12 cellular contexts compared by ENCODE assay signal in genomic region chr15:96416218-96416933, GRCh38.
DNase-seq lines count a peak whose midpoint lies in the region; ATAC-seq, FAIRE-seq and TF ChIP-seq lines count a peak whose summit lies in the region.
"Had no signal": no experiment of that assay in that cellular context is flagged by ENCODE, and none has a peak within 500 bp of the region (broad histone marks: within the 10 kb centered on the region; RNA-seq: fewer than 3 reads in every experiment).

No MANE protein-coding gene starts in this region.

- no peaks in the 10 kb centered on the region for H3K79me2 ChIP-seq in keratinocyte (ENCODE audit: control insufficient read depth, insufficient read depth, low read length)

- no peaks in the 10 kb centered on the region for H3K36me3 ChIP-seq in ES-I3 (ENCODE audit: insufficient read depth, low read length)
- no peaks in the 10 kb centered on the region for H3K36me3 ChIP-seq in brain microvascular endothelial cell (replicated peaks)
- no peaks in the 10 kb centered on the region for H3K36me3 ChIP-seq in keratinocyte (ENCODE audit: control insufficient read depth in 2 of 2, extremely low read depth in 1 of 2, insufficient read depth in 2 of 2, low read length in 2 of 2)
- H3K36me3 ChIP-seq in gastrocnemius medialis, result no peaks in the 10 kb centered on the region

- H3K27me3 ChIP-seq in brain microvascular endothelial cell (replicated peaks) (peaks cover 31% of the 10 kb centered on the region), keratinocyte (ENCODE audit: control insufficient read depth, extremely low read depth, insufficient read depth, low read length) (peaks cover 73% of the 10 kb centered on the region), gastrocnemius medialis (peaks cover 87 to 89% (median 88%) of the 10 kb centered on the region in 3 donors)

- dilution Hi-C loops in keratinocyte (cut with MboI; ENCODE audit: extremely low pct_ligation_motif_present, low sequenced_read_pairs), result no loop called here

- H3K9me1 ChIP-seq in keratinocyte (ENCODE audit: control insufficient read depth, extremely low read depth, insufficient read depth, low read length), result no peaks in the 10 kb centered on the region

- H3K9ac ChIP-seq in ES-I3 (ENCODE audit: low read depth, low read length), result peak overlapping the region; percentile 41; the same call in 1 of the 2 replicates
- no peak overlapping the region for H3K9ac ChIP-seq in keratinocyte (ENCODE audit: control insufficient read depth, extremely low read depth, insufficient read depth, low read length)

- peak in 1 of 2 donors; percentile 14 for ATAC-seq in gastrocnemius medialis
- ATAC-seq in GM19324 (IDR thresholded peaks at IDR 0.05; ENCODE audit: low FRiP score, unreplicated experiment), result no peak
- no peak for ATAC-seq in HG03342 (IDR thresholded peaks at IDR 0.05; ENCODE audit: unreplicated experiment)

- no peaks in the 10 kb centered on the region for H4K20me1 ChIP-seq in keratinocyte (ENCODE audit: control insufficient read depth, extremely low read depth, insufficient read depth, low read length)

- no peak overlapping the region for H2AFZ ChIP-seq in keratinocyte (ENCODE audit: control insufficient read depth, low read length)

- peak overlapping the region; percentile 54 for H3K4me2 ChIP-seq in keratinocyte (ENCODE audit: control insufficient read depth, extremely low read depth, insufficient read depth, low read depth, low read length)

- peaks cover 15% of the 10 kb centered on the region for H3K4me1 ChIP-seq in ES-I3 (ENCODE audit: insufficient read depth, low read length)
- H3K4me1 ChIP-seq in keratinocyte (ENCODE audit: control insufficient read depth, extremely low read depth, insufficient read depth, low read length), result peaks cover 6% of the 10 kb centered on the region
- peaks cover 0 to 6% of the 10 kb centered on the region in 2 donors for H3K4me1 ChIP-seq in gastrocnemius medialis

- TF ChIP-seq POLR2A in gastrocnemius medialis (IDR thresholded peaks at IDR 0.05), result no peak

- in situ Hi-C loops in brain microvascular endothelial cell (cut with HindIII; ENCODE audit: low pct_ligation_motif_present, low sequenced_read_pairs), result no loop called here
- in situ Hi-C loops in gastrocnemius medialis (cut with MboI; ENCODE audit: low sequenced_read_pairs in 4 of 4), result no loop called here

- no peak for FAIRE-seq in keratinocyte (lab: Jason Lieb, UNC)

- TF ChIP-seq CTCF in brain microvascular endothelial cell (IDR thresholded peaks at IDR 0.05; ENCODE audit: low read depth, low read length, missing control alignments) (no peak), keratinocyte (optimal IDR thresholded peaks at IDR 0.05 in 1 of 3, IDR thresholded peaks at IDR 0.05 in 1 of 3, conservative IDR thresholded peaks at IDR 0.05 in 1 of 3; ENCODE audit: extremely low read depth in 1 of 3, insufficient read depth in 2 of 3, low read length in 3 of 3) (no peak), gastrocnemius medialis (IDR thresholded peaks at IDR 0.05 in 4 of 5, conservative IDR thresholded peaks at IDR 0.05 in 1 of 5) (no peak)

- DNase-seq in brain microvascular endothelial cell (no peak), keratinocyte (ENCODE audit: low read depth, low spot score) (no peak), gastrocnemius medialis (no peak), substantia nigra (lab: John Stamatoyannopoulos, UW) (no peak)
- no peak for DNase-seq in central memory CD4-positive, alpha-beta T cell
- DNase-seq: activated CD8-positive, alpha-beta memory T cell treated with anti-CD3 and anti-CD28 coated beads for 24 hours; activated naive CD8-positive, alpha-beta T cell treated with anti-CD3 and anti-CD28 coated beads for 36 hours; CD8-positive, alpha-beta memory T cell; NCI-H1048 had no signal

- intact Hi-C loops in gastrocnemius medialis (cut with DNase I; ENCODE audit: low total_unique reads), result no loop called here

- H3K9me3 ChIP-seq in ES-I3 (ENCODE audit: control insufficient read depth, insufficient read depth, low read length) (no peaks in the 10 kb centered on the region), keratinocyte (ENCODE audit: control insufficient read depth, low read depth, low read length) (no peaks in the 10 kb centered on the region), gastrocnemius medialis (no peaks in the 10 kb centered on the region)

- H3K4me3 ChIP-seq in brain microvascular endothelial cell (ENCODE audit: low read depth, low read length) (peak overlapping the region; percentile 46), keratinocyte (ENCODE audit: control insufficient read depth in 2 of 3, extremely low read depth in 1 of 3, insufficient read depth in 2 of 3, low read depth in 1 of 3, low read length in 3 of 3) (peak overlapping the region in 2 of 3 experiments; percentile 26 to 39), gastrocnemius medialis (peak overlapping the region; percentile 23 to 51 (median 30))

- no peak overlapping the region for H3K27ac ChIP-seq in brain microvascular endothelial cell
- no peak overlapping the region for H3K27ac ChIP-seq in keratinocyte (ENCODE audit: control insufficient read depth, insufficient read depth, low read length)
- H3K27ac ChIP-seq in gastrocnemius medialis, result no peak overlapping the region
- H3K27ac ChIP-seq in substantia nigra (ENCODE audit: low read depth, low read length, poor library complexity, severe bottlenecking), result no peak overlapping the region
